Comparison of ENCODE assay signal across 1 cellular context in the genomic region with DNA sequence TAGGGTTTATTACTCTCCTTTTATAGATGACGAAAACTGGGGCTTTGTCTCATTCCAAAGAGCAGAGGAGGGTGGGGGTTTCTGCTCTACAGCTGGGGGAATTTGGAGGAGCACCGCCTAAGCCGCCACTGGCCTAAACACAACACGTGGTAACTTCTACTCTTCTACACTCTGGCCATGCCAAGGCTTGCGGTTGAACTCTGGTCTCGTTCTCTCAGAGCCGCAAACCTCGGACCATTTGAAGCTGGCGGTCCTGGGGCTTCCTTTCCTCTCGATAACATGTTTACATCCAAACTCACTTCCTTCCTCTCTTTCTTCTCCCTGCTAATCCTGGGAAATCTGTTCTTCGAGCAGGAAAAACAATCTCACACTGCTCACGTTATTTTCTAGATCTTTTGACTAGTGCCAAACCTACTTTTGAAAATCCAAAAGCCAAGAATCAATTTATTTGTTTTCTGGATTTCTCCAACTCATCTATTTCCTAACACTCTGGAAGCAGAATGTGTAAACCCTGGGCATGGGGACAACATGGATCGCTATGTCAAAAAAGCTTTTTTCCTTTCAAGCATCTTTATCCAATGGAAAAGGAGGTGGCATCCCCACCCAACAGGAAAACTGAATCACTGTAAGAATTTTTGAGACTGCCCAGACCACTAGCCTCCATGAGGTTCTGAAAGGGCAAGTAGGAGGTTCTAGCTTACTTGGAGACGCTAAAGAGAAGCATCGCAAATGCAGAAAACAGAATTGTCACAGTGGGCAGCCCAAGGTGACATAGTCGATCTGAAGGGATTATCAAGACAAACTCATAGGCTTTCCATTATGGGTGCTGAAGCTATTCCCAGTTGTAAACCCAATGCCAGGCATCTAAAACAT.
TF ChIP-seq lines count a peak whose summit lies in the region.

No MANE protein-coding gene starts in this region.

TF ChIP-seq in HepG2, 621 proteins besides CTCF, POLR2A, EP300 and RAD21 (continued from another document and continues in another):
- no peak for TF ChIP-seq NR3C1 (CRISPR knock-in tag; IDR thresholded peaks at IDR 0.05)
- peak; percentile 57 for TF ChIP-seq HNF1B (CRISPR knock-in tag; IDR thresholded peaks at IDR 0.05)
- TF ChIP-seq, protein P1, sequence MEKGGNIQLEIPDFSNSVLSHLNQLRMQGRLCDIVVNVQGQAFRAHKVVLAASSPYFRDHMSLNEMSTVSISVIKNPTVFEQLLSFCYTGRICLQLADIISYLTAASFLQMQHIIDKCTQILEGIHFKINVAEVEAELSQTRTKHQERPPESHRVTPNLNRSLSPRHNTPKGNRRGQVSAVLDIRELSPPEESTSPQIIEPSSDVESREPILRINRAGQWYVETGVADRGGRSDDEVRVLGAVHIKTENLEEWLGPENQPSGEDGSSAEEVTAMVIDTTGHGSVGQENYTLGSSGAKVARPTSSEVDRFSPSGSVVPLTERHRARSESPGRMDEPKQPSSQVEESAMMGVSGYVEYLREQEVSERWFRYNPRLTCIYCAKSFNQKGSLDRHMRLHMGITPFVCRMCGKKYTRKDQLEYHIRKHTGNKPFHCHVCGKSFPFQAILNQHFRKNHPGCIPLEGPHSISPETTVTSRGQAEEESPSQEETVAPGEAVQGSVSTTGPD (CRISPR knock-in tag; IDR thresholded peaks at IDR 0.05), result no peak
- TF ChIP-seq ZNF329 (CRISPR knock-in tag; IDR thresholded peaks at IDR 0.05; ENCODE audit: low read depth), result peak; percentile 82; the same call in 1 of the 2 replicates
- no peak for TF ChIP-seq ZNF552 (CRISPR knock-in tag; IDR thresholded peaks at IDR 0.05; ENCODE audit: borderline replicate concordance)
- TF ChIP-seq GABPB1 (CRISPR knock-in tag; IDR thresholded peaks at IDR 0.05), result peak; percentile 69
- TF ChIP-seq PPARG (CRISPR knock-in tag; conservative IDR thresholded peaks at IDR 0.05), result peak; percentile 95
- TF ChIP-seq ZNF883 (CRISPR knock-in tag; IDR thresholded peaks at IDR 0.05; ENCODE audit: not compliant biosample characterization), result peak; percentile 92
- peak; percentile 61; the same call in 1 of the 2 replicates for TF ChIP-seq UBTF (CRISPR knock-in tag; IDR thresholded peaks at IDR 0.05)
- TF ChIP-seq RARG (CRISPR knock-in tag; IDR thresholded peaks at IDR 0.05; ENCODE audit: low read depth), result peak; percentile 74; the same call in 1 of the 2 replicates
- TF ChIP-seq HHEX (CRISPR knock-in tag; IDR thresholded peaks at IDR 0.05), result no peak; the same call in 1 of the 2 replicates
- TF ChIP-seq FOXA3 (CRISPR knock-in tag; IDR thresholded peaks at IDR 0.05), result peak; percentile 97
- TF ChIP-seq SNAPC4 (CRISPR knock-in tag; IDR thresholded peaks at IDR 0.05), result no peak
- TF ChIP-seq ZNF441 (CRISPR knock-in tag; IDR thresholded peaks at IDR 0.05; ENCODE audit: borderline replicate concordance), result peak; percentile 89
- TF ChIP-seq ARNT2 (CRISPR knock-in tag; IDR thresholded peaks at IDR 0.05; ENCODE audit: low read depth), result peak; percentile 94; the same call in 1 of the 2 replicates
- TF ChIP-seq ZFYVE20 (CRISPR knock-in tag; IDR thresholded peaks at IDR 0.05; ENCODE audit: borderline replicate concordance, low read depth), result no peak
- no peak for TF ChIP-seq CENPX (CRISPR knock-in tag; IDR thresholded peaks at IDR 0.05)
- TF ChIP-seq MBD4 (IDR thresholded peaks at IDR 0.05; ENCODE audit: borderline replicate concordance, low read length), result no peak
- TF ChIP-seq HDAC1 (CRISPR knock-in tag; IDR thresholded peaks at IDR 0.05), result peak; percentile 57
- no peak for TF ChIP-seq NCOA1 (CRISPR knock-in tag; IDR thresholded peaks at IDR 0.05)
- no peak for TF ChIP-seq RFX3 (CRISPR knock-in tag; IDR thresholded peaks at IDR 0.05)
- no peak for TF ChIP-seq JUN (CRISPR knock-in tag; IDR thresholded peaks at IDR 0.05)
- TF ChIP-seq KDM5B (CRISPR knock-in tag; IDR thresholded peaks at IDR 0.05; ENCODE audit: borderline replicate concordance), result peak; percentile 58; the same call in 1 of the 2 replicates
- TF ChIP-seq, protein P2, sequence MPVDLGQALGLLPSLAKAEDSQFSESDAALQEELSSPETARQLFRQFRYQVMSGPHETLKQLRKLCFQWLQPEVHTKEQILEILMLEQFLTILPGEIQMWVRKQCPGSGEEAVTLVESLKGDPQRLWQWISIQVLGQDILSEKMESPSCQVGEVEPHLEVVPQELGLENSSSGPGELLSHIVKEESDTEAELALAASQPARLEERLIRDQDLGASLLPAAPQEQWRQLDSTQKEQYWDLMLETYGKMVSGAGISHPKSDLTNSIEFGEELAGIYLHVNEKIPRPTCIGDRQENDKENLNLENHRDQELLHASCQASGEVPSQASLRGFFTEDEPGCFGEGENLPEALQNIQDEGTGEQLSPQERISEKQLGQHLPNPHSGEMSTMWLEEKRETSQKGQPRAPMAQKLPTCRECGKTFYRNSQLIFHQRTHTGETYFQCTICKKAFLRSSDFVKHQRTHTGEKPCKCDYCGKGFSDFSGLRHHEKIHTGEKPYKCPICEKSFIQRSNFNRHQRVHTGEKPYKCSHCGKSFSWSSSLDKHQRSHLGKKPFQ (CRISPR knock-in tag; IDR thresholded peaks at IDR 0.05; ENCODE audit: insufficient replicate concordance), result peak; percentile 95
- TF ChIP-seq, protein P3, sequence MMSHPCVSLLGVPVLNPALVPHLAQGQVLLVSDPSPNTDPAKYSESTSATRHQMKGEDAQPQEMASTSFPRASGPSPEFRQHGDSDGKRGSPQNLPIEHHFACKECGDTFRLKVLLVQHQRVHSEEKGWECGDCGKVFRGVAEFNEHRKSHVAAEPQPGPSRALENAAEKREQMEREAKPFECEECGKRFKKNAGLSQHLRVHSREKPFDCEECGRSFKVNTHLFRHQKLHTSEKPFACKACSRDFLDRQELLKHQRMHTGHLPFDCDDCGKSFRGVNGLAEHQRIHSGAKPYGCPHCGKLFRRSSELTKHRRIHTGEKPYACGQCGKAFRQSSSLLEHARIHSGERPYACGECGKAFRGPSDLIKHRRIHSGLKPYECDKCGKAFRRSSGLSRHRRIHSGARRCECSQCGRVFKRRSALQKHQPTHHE (CRISPR knock-in tag; IDR thresholded peaks at IDR 0.05; ENCODE audit: borderline replicate concordance), result peak; percentile 90; the same call in 1 of the 2 replicates
- TF ChIP-seq GATAD2A (CRISPR knock-in tag; IDR thresholded peaks at IDR 0.05), result peak; percentile 92
- no peak for TF ChIP-seq ZNF503 (CRISPR knock-in tag; IDR thresholded peaks at IDR 0.05)
- no peak; the same call in 1 of the 2 replicates for TF ChIP-seq PRDM4 (CRISPR knock-in tag; IDR thresholded peaks at IDR 0.05; ENCODE audit: borderline replicate concordance)
- TF ChIP-seq NR2F6 (IDR thresholded peaks at IDR 0.05), result no peak
- TF ChIP-seq NR2F6 (CRISPR knock-in tag; IDR thresholded peaks at IDR 0.05), result peak; percentile 69; the same call in 1 of the 2 replicates
- no peak for TF ChIP-seq ZNF530 (CRISPR knock-in tag; IDR thresholded peaks at IDR 0.05; ENCODE audit: low read depth)
